28 cellular contexts compared by ENCODE assay signal in the genomic region with DNA sequence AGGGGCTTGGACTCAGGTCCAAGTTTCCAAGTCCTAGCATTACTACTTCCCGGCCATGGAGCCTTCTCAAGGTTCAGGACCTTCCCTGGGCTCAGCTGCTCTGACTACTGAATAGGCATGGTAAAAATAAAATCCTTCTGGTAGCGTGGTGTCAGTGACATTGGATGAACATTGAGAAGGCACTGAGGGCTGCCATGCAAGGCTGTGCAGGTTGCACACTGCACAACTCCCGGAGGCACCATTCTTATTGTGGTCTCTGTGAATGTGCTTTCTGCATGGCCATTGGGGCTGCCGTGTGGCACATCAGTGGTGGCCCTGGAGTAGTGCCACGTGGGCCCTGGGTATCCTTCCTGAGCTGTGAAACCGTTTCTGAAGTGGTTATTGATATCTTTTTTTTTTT.
"Had no signal": no experiment of that assay in that cellular context is flagged by ENCODE, and none has a peak within 500 bp of the region (broad histone marks: within the 10 kb centered on the region; RNA-seq: fewer than 3 reads in every experiment).

No MANE protein-coding gene starts in this region.

- DNase-seq: activated CD4-positive, alpha-beta T cell treated with anti-CD3 and anti-CD28 coated beads for 48 hours; activated CD8-positive, alpha-beta memory T cell treated with anti-CD3 and anti-CD28 coated beads, Interleukin-2, amount 10 ng/mL, durations not matched to agents 7 days and 5 days; activated CD8-positive, alpha-beta T cell treated with anti-CD3 and anti-CD28 coated beads for 36 hours; activated gamma-delta T cell; activated naive CD4-positive, alpha-beta T cell treated with anti-CD3 and anti-CD28 coated beads, Interleukin-2, amount 50 U/mL, for 16 hours; activated naive CD8-positive, alpha-beta T cell treated with anti-CD3 and anti-CD28 coated beads, Interleukin-2, amount 50 U/mL, for 24 hours; activated T-cell treated with anti-CD3 and anti-CD28 coated beads for 4 hours; anterior cingulate cortex; caudate nucleus; effector CD8-positive, alpha-beta T cell; foreskin melanocyte; immature natural killer cell; occipital lobe; posterior cingulate gyrus; sigmoid colon; stimulated activated CD4-positive, alpha-beta T cell treated with anti-CD3 and anti-CD28 coated beads, Interleukin-4, amount 100 ng/mL, for 1 hour; stimulated activated naive CD4-positive, alpha-beta T cell treated with Interleukin-2 at 50 U/mL for 16 hours; substantia nigra; T-helper 2 cell had no signal

- H2AFZ ChIP-seq: hepatocyte had no signal

- H3K27ac ChIP-seq: left ventricle myocardium inferior, vagina had no signal

- H3K4me3 ChIP-seq: hepatocyte, left ventricle myocardium inferior, mucosa of descending colon, sigmoid colon, tibial nerve, vagina had no signal

- ATAC-seq: activated CD8-positive, alpha-beta memory T cell treated with anti-CD3 and anti-CD28 coated beads, Interleukin-2, amount 10 ng/mL, durations not matched to agents 7 days and 5 days; activated CD8-positive, alpha-beta T cell treated with anti-CD3 and anti-CD28 coated beads for 36 hours; activated naive CD8-positive, alpha-beta T cell treated with anti-CD3 and anti-CD28 coated beads, Interleukin-2, amount 50 U/mL, for 24 hours had no signal

- H3K4me1 Mint-ChIP-seq: activated CD8-positive, alpha-beta memory T cell treated with anti-CD3 and anti-CD28 coated beads, Interleukin-2, amount 10 ng/mL, durations not matched to agents 7 days and 5 days; activated naive CD8-positive, alpha-beta T cell treated with anti-CD3 and anti-CD28 coated beads, Interleukin-2, amount 50 U/mL, for 24 hours; immature natural killer cell had no signal

- H3K4me3 Mint-ChIP-seq: activated CD8-positive, alpha-beta memory T cell treated with anti-CD3 and anti-CD28 coated beads, Interleukin-2, amount 10 ng/mL, durations not matched to agents 7 days and 5 days; activated CD8-positive, alpha-beta T cell treated with anti-CD3 and anti-CD28 coated beads for 36 hours; activated naive CD8-positive, alpha-beta T cell treated with anti-CD3 and anti-CD28 coated beads, Interleukin-2, amount 50 U/mL, for 24 hours; activated T-helper 1 cell treated with anti-CD3 and anti-CD28 coated beads, Interleukin-12 subunit alpha, Interleukin-12 subunit beta, Interleukin-2, Interleukin-4 antibody, amounts not matched to agents 30 ng/mL and 10 ng/mL and 1 ng/mL, durations not matched to agents 14 hours and 24 hours and 36 hours; brain; dendritic cell treated with granulocyte-macrophage colony-stimulating factor and Interleukin-4, amounts not matched to agents 40 ng/mL and 50 ng/mL, for 4 days; immature natural killer cell; memory B cell had no signal

- H3K4me2 ChIP-seq: hepatocyte had no signal

- H3K36me3 ChIP-seq: left ventricle myocardium inferior, sigmoid colon, tibial nerve, vagina had no signal

- H3K9me3 ChIP-seq: left ventricle myocardium inferior, mucosa of descending colon, sigmoid colon, tibial nerve, vagina had no signal

- H3K27me3 ChIP-seq: hepatocyte, sigmoid colon, tibial nerve, vagina had no signal

- H3K9me3 Mint-ChIP-seq: activated CD8-positive, alpha-beta T cell treated with anti-CD3 and anti-CD28 coated beads for 36 hours; activated naive CD8-positive, alpha-beta T cell treated with anti-CD3 and anti-CD28 coated beads, Interleukin-2, amount 50 U/mL, for 24 hours; activated T-helper 1 cell treated with anti-CD3 and anti-CD28 coated beads, Interleukin-12 subunit alpha, Interleukin-12 subunit beta, Interleukin-2, Interleukin-4 antibody, amounts not matched to agents 30 ng/mL and 10 ng/mL and 1 ng/mL, durations not matched to agents 14 hours and 24 hours and 36 hours; dendritic cell treated with granulocyte-macrophage colony-stimulating factor and Interleukin-4, amounts not matched to agents 40 ng/mL and 50 ng/mL, for 4 days; immature natural killer cell; memory B cell had no signal

- H3K27ac Mint-ChIP-seq: activated CD8-positive, alpha-beta memory T cell treated with anti-CD3 and anti-CD28 coated beads, Interleukin-2, amount 10 ng/mL, durations not matched to agents 7 days and 5 days; activated CD8-positive, alpha-beta T cell treated with anti-CD3 and anti-CD28 coated beads for 36 hours; activated naive CD8-positive, alpha-beta T cell treated with anti-CD3 and anti-CD28 coated beads, Interleukin-2, amount 50 U/mL, for 24 hours; activated T-helper 1 cell treated with anti-CD3 and anti-CD28 coated beads, Interleukin-12 subunit alpha, Interleukin-12 subunit beta, Interleukin-2, Interleukin-4 antibody, amounts not matched to agents 30 ng/mL and 10 ng/mL and 1 ng/mL, durations not matched to agents 14 hours and 24 hours and 36 hours; dendritic cell treated with granulocyte-macrophage colony-stimulating factor and Interleukin-4, amounts not matched to agents 40 ng/mL and 50 ng/mL, for 4 days; immature natural killer cell; memory B cell had no signal

- H3K27me3 Mint-ChIP-seq: activated CD8-positive, alpha-beta T cell treated with anti-CD3 and anti-CD28 coated beads for 36 hours had no signal

- H3K36me3 Mint-ChIP-seq: activated CD8-positive, alpha-beta memory T cell treated with anti-CD3 and anti-CD28 coated beads, Interleukin-2, amount 10 ng/mL, durations not matched to agents 7 days and 5 days; immature natural killer cell; memory B cell had no signal
